ENCODE assay signal across 19 cellular contexts in the genomic region with DNA sequence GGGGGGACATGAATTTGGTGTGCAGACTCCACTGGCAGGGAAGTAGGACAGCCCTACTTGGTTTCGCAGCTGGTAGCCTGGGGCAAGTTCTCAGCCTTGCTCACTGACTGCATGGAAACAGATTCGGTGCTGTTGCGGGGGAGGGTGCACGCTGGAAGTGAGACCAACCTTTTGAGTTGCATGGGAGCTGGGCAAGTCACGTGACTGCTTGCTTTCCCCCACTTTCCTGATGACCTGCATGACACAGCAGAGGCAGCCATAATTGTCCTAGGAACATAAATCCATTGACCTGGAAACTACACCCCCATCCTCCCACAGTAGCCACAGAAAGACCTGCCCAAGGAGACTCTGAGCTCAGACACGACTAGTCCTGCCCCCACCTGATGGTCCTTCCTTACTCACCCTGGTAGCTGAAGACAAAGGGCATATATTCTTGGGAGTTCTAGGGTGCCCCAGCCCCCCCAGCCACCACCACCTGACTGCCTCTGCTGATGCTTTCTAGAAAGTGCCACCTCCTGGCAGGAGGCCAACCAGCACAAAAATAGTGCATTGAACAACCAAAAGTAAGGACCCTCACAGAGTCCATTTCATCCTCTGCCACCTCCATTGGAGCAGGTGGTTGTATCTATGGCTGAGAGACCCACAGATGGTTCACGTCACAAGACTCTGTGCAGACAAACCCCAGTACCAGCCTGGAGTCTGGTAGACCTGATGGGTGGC. TPM values are rescaled to one million over a fixed set of nuclear protein-coding genes. Genes with fewer than 3 reads are reported as not detected.
DNase-seq lines count a peak whose midpoint lies in the region; ATAC-seq and TF ChIP-seq lines count a peak whose summit lies in the region.
"Had no signal": no experiment of that assay in that cellular context is flagged by ENCODE, and none has a peak within 500 bp of the region (broad histone marks: within the 10 kb centered on the region; RNA-seq: fewer than 3 reads in every experiment).

No MANE protein-coding gene starts in this region.

- H3K18ac ChIP-seq in H9 (ENCODE audit: insufficient read length, low read depth, low read length) = no peak overlapping the region
- peak overlapping the region; percentile 39 for H3K18ac ChIP-seq in mesendoderm (ENCODE audit: low read length)

- no peaks in the 10 kb centered on the region for H3K9me3 ChIP-seq in H9 (ENCODE audit: control insufficient read depth, low read depth, low read length)

- TF ChIP-seq CTCF in H9 (conservative IDR thresholded peaks at IDR 0.05) = no peak
- no peak for TF ChIP-seq CTCF in foreskin keratinocyte (conservative IDR thresholded peaks at IDR 0.05)

- H4K20me1 ChIP-seq in H9 (ENCODE audit: control insufficient read depth, insufficient read depth, insufficient read length) = no peaks in the 10 kb centered on the region

- H3K27me3 ChIP-seq in H9 (ENCODE audit: insufficient read depth, low read length) = no peaks in the 10 kb centered on the region; the same call in 1 of the 2 replicates
- no peaks in the 10 kb centered on the region for H3K27me3 ChIP-seq in foreskin keratinocyte
- H3K27me3 ChIP-seq in mesendoderm (ENCODE audit: insufficient read depth, low read length, poor library complexity) = no peaks in the 10 kb centered on the region

- no peak overlapping the region for H3K27ac ChIP-seq in H9 (ENCODE audit: insufficient read length, low read depth, low read length)
- no peak overlapping the region for H3K27ac ChIP-seq in foreskin keratinocyte
- H3K27ac ChIP-seq in mesendoderm (ENCODE audit: low read depth, low read length) = no peak overlapping the region
- H3K27ac ChIP-seq: HL-60 had no signal

- no peak overlapping the region for H3K27ac Mint-ChIP-seq in H9
- H3K27ac Mint-ChIP-seq: HFFc6 had no signal

- H3K56ac ChIP-seq in H9 (ENCODE audit: insufficient read length, low read depth, low read length) = no peak overlapping the region
- no peak overlapping the region for H3K56ac ChIP-seq in mesendoderm (ENCODE audit: low read length)

- no peak overlapping the region for H3K4me3 Mint-ChIP-seq in H9
- H3K4me3 Mint-ChIP-seq: HFFc6 had no signal

- no peaks in the 10 kb centered on the region for H3K23me2 ChIP-seq in H9 (ENCODE audit: insufficient read length, low read depth, low read length, poor library complexity, severe bottlenecking)

- H2BK5ac ChIP-seq in H9 (ENCODE audit: insufficient read length, low read length) (no peak overlapping the region), mesendoderm (ENCODE audit: low read length) (no peak overlapping the region)

- H2BK120ac ChIP-seq in H9 (ENCODE audit: low read depth, low read length, poor library complexity, severe bottlenecking) = no peak overlapping the region
- no peak overlapping the region for H2BK120ac ChIP-seq in mesendoderm (ENCODE audit: low read depth, low read length)

- H3K79me1 ChIP-seq in H9 (ENCODE audit: insufficient read depth, low read depth, low read length, poor library complexity, severe bottlenecking) (no peaks in the 10 kb centered on the region), mesendoderm (ENCODE audit: low read length) (no peaks in the 10 kb centered on the region)

- H2BK15ac ChIP-seq in H9 (ENCODE audit: low read depth, low read length) (no peak overlapping the region), mesendoderm (replicated peaks; ENCODE audit: low read depth) (no peak overlapping the region)

- H3K4me2 ChIP-seq in H9 (ENCODE audit: insufficient read depth, insufficient read length, low read length) (no peak overlapping the region), mesendoderm (ENCODE audit: low read length) (no peak overlapping the region)

- no peak overlapping the region for H2AFZ ChIP-seq in H9 (ENCODE audit: low read length)

- peak; percentile 81 for ATAC-seq in foreskin keratinocyte
- ATAC-seq in HG03095 (IDR thresholded peaks at IDR 0.05; ENCODE audit: unreplicated experiment) = no peak
- ATAC-seq in HG02970 (IDR thresholded peaks at IDR 0.05; ENCODE audit: low FRiP score, unreplicated experiment) = no peak

- no peaks in the 10 kb centered on the region for H3K36me3 ChIP-seq in mesendoderm (ENCODE audit: control insufficient read depth, insufficient read depth, low read length)

- H3K4me3 ChIP-seq in mesendoderm (ENCODE audit: low read length) = no peak overlapping the region

- no peak overlapping the region for H2BK12ac ChIP-seq in H9 (ENCODE audit: insufficient read length, low read depth, low read length)

- no peak overlapping the region; the same call in 1 of the 2 replicates for H3K14ac ChIP-seq in H9 (ENCODE audit: insufficient read depth, low read length)

- no peak overlapping the region for H2BK20ac ChIP-seq in H9 (ENCODE audit: low read depth, low read length, poor library complexity, severe bottlenecking)

- H3K4me1 ChIP-seq in H9 (ENCODE audit: insufficient read depth, low read length) (no peaks in the 10 kb centered on the region), foreskin keratinocyte (no peaks in the 10 kb centered on the region), mesendoderm (ENCODE audit: control insufficient read depth, low read depth, low read length) (no peaks in the 10 kb centered on the region)

- H2AK5ac ChIP-seq in H9 (ENCODE audit: insufficient read length, low read length) (no peak overlapping the region), mesendoderm (ENCODE audit: low read length) (no peak overlapping the region)

- peaks cover 13 to 18% of the 10 kb centered on the region in 2 experiments for H3K9me3 Mint-ChIP-seq in H9
- H3K9me3 Mint-ChIP-seq: HFFc6 had no signal

- H3T11ph ChIP-seq in H9 (ENCODE audit: low read length) = no peak overlapping the region

- peaks cover 29 to 31% of the 10 kb centered on the region in 2 experiments for H3K4me1 Mint-ChIP-seq in H9

- no peak overlapping the region for H4K91ac ChIP-seq in H9 (ENCODE audit: insufficient read length, low read depth, low read length)

- no peak overlapping the region for H4K8ac ChIP-seq in H9 (replicated peaks; ENCODE audit: insufficient read length, low read depth, low read length)
- H4K8ac ChIP-seq in mesendoderm (ENCODE audit: low read depth, low read length) = no peak overlapping the region

- H3K4ac ChIP-seq in H9 (ENCODE audit: low read depth, low read length) (no peak overlapping the region), mesendoderm (ENCODE audit: low read depth, low read length) (no peak overlapping the region)

- H3K27me3 Mint-ChIP-seq in H9 (ENCODE audit: low read depth) = peaks cover 40% of the 10 kb centered on the region

- H4K5ac ChIP-seq in H9 (ENCODE audit: insufficient read length, low read depth, low read length) (no peak overlapping the region), mesendoderm (ENCODE audit: low read length) (no peak overlapping the region)

- H3K36me3 Mint-ChIP-seq in H9 (ENCODE audit: insufficient read depth in 1 of 3, low read depth in 3 of 3) = peaks cover 0 to 18% (median 0%) of the 10 kb centered on the region in 3 experiments; a peak in 3 of 7 replicates

- WGBS in H9 (ENCODE audit: extremely low coverage, insufficient read length, low lambda C conversion rate) = no CpG with 5 or more reads among the region's 7 CpGs
- no CpG with 5 or more reads among the region's 7 CpGs for WGBS in mesendoderm (ENCODE audit: extremely low coverage, insufficient coverage, low lambda C conversion rate)

- H3K79me2 ChIP-seq in H9 (ENCODE audit: insufficient read depth, low read length) (no peaks in the 10 kb centered on the region), mesendoderm (ENCODE audit: control insufficient read depth, insufficient read depth, low read length) (no peaks in the 10 kb centered on the region)

- H3K23ac ChIP-seq in H9 (ENCODE audit: insufficient read length, low read depth, low read length) (no peak overlapping the region), mesendoderm (ENCODE audit: low read length) (no peak overlapping the region)

- H3K9ac ChIP-seq in H9 (ENCODE audit: extremely low read depth, insufficient read length, low read length) (no peak overlapping the region), mesendoderm (ENCODE audit: low read length) (no peak overlapping the region)

- DNase-seq in H9 = peak; percentile 63
- DNase-seq in RPMI7951 (ENCODE audit: low read depth) = peak; percentile 67
- peak; percentile 23 to 62 for DNase-seq in foreskin keratinocyte
- peak; percentile 72 for DNase-seq in mesendoderm
- DNase-seq in DMS 273 (lab: John Stamatoyannopoulos, UW; ENCODE audit: unreplicated experiment) = no peak
- no peak for DNase-seq in NCI-H69 (lab: John Stamatoyannopoulos, UW)
- DNase-seq: C1 segment of cervical spinal cord, DMS79, HFFc6, NCI-H1105, NCI-H2081 treated with DMSO at 0.1 percent for 48 hours, NCI-H510A, NCI-H774, OCI-M1 had no signal

RNA-seq across cellular contexts. Expression of a gene that starts 4.1 kb away (rescaled TPM):
- total RNA-seq in H9 (2021) (not detected in 2 replicates), foreskin keratinocyte (not detected in 2 replicates)
- 1.3 TPM in 1 of 2 replicates, not detected in the other for total RNA-seq in RPMI7951 (2014; rRNA removed; shearing (Covaris generic))
- polyA plus RNA-seq in foreskin keratinocyte = not detected in 2 replicates
- 0.21 TPM for polyA plus RNA-seq in mesendoderm (2013, experiment 1 of 2)
- polyA plus RNA-seq in mesendoderm (2013, experiment 2 of 2) = 0.21 TPM
- total RNA-seq: HFFc6, LHCN-M2 had no signal

RNA-seq across cellular contexts. Expression of a gene that starts 9.0 kb away (rescaled TPM):
- total RNA-seq in H9 (2021) (not detected in 2 replicates), foreskin keratinocyte (not detected in 2 replicates)
- not detected in 2 replicates for total RNA-seq in RPMI7951 (2014; rRNA removed; shearing (Covaris generic))
- not detected in 2 replicates for polyA plus RNA-seq in foreskin keratinocyte
- polyA plus RNA-seq in mesendoderm (2013, experiment 1 of 2) = 0.18 TPM
- polyA plus RNA-seq in mesendoderm (2013, experiment 2 of 2) = 0.06 TPM
- total RNA-seq: HFFc6, LHCN-M2 had no signal

RNA-seq across cellular contexts. Expression of a gene that starts 11.0 kb away (rescaled TPM):
- total RNA-seq in H9 (2021) (not detected in 2 replicates), foreskin keratinocyte (not detected in 2 replicates)
- total RNA-seq in RPMI7951 (2014; rRNA removed; shearing (Covaris generic)) = 4.6 and 6.4 TPM in 2 replicates
- not detected in 2 replicates for polyA plus RNA-seq in foreskin keratinocyte
- 0.08 TPM for polyA plus RNA-seq in mesendoderm (2013, experiment 1 of 2)
- 0.15 TPM for polyA plus RNA-seq in mesendoderm (2013, experiment 2 of 2)
- total RNA-seq: HFFc6, LHCN-M2 had no signal

RNA-seq across cellular contexts. Expression of a gene that starts 24.4 kb away (rescaled TPM):
- total RNA-seq in H9 (2021) (not detected in 2 replicates), foreskin keratinocyte (not detected in 2 replicates)
- not detected in 2 replicates for total RNA-seq in RPMI7951 (2014; rRNA removed; shearing (Covaris generic))
- not detected in 2 replicates for polyA plus RNA-seq in foreskin keratinocyte
- polyA plus RNA-seq in mesendoderm (2013, experiment 1 of 2) = not detected
- polyA plus RNA-seq in mesendoderm (2013, experiment 2 of 2) = not detected
- total RNA-seq: HFFc6, HT1080, LHCN-M2 had no signal

RNA-seq across cellular contexts. Expression of a gene that starts 31.8 kb away (rescaled TPM):
- total RNA-seq in H9 (2021) (not detected in 2 replicates), foreskin keratinocyte (not detected in 2 replicates)
- total RNA-seq in RPMI7951 (2014; rRNA removed; shearing (Covaris generic)) = not detected in 2 replicates
- not detected in 2 replicates for polyA plus RNA-seq in foreskin keratinocyte
- not detected for polyA plus RNA-seq in mesendoderm (2013, experiment 1 of 2)
- not detected for polyA plus RNA-seq in mesendoderm (2013, experiment 2 of 2)
- total RNA-seq: HFFc6, HT1080, LHCN-M2 had no signal

Comparison
In these comparisons a context has a peak if more than half of its experiments do, and no peak if none do; other contexts are left out.
1. DNase-seq: peak in H9 (single experiment), RPMI7951 (single experiment), foreskin keratinocyte (2 of 2) and mesendoderm (single experiment); none in DMS 273 (single experiment) and NCI-H69 (single experiment).